ENCODE assay signal across 22 cellular contexts in the genomic region with DNA sequence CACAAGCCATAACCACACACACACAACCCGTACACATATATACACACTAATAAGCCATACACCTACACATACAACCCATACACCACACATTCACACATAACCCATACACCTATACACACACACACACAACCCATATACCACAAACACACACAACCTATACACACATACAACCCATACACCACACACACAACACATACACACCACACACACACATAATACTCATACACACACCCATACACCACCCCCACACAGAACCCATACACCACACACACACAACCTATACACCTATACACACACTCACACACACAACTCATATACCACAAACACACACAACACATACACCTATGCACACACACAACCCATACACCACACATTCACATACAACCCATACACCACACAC.
"Had no signal": no experiment of that assay in that cellular context is flagged by ENCODE, and none has a peak within 500 bp of the region (broad histone marks: within the 10 kb centered on the region; RNA-seq: fewer than 3 reads in every experiment).

No MANE protein-coding gene starts in this region.

- H3K36me3 Mint-ChIP-seq: brain, T-cell had no signal

- ATAC-seq: esophagus mucosa, gastrocnemius medialis, left lobe of liver, T-cell had no signal

- H3K4me3 Mint-ChIP-seq: activated CD4-positive, alpha-beta T cell treated with anti-CD3 and anti-CD28 coated beads, Interleukin-2, amount 10 ng/mL, durations not matched to agents 24 days and 14 days; activated naive CD8-positive, alpha-beta T cell treated with anti-CD3 and anti-CD28 coated beads, Interleukin-2, amount 10 ng/mL, durations not matched to agents 7 days and 5 days; brain; neural crest cell; T-cell had no signal

- H3K27me3 Mint-ChIP-seq: activated CD4-positive, alpha-beta T cell treated with anti-CD3 and anti-CD28 coated beads, Interleukin-2, amount 10 ng/mL, durations not matched to agents 24 days and 14 days; activated naive CD8-positive, alpha-beta T cell treated with anti-CD3 and anti-CD28 coated beads, Interleukin-2, amount 10 ng/mL, durations not matched to agents 7 days and 5 days; brain; T-cell had no signal

- H3K36me3 ChIP-seq: colonic mucosa, gastrocnemius medialis, prostate gland, right atrium auricular region, thoracic aorta, upper lobe of left lung had no signal

- H3K4me1 ChIP-seq: colonic mucosa, gastrocnemius medialis, prostate gland, right atrium auricular region, upper lobe of left lung had no signal

- H3K4me1 Mint-ChIP-seq: activated CD4-positive, alpha-beta T cell treated with anti-CD3 and anti-CD28 coated beads, Interleukin-2, amount 10 ng/mL, durations not matched to agents 24 days and 14 days; brain; neural crest cell had no signal

- H3K27ac ChIP-seq: colonic mucosa, gastrocnemius medialis, prostate gland, right atrium auricular region, thoracic aorta, upper lobe of left lung had no signal

- H3K27ac Mint-ChIP-seq: activated CD4-positive, alpha-beta T cell treated with anti-CD3 and anti-CD28 coated beads, Interleukin-2, amount 10 ng/mL, durations not matched to agents 24 days and 14 days; activated naive CD8-positive, alpha-beta T cell treated with anti-CD3 and anti-CD28 coated beads, Interleukin-2, amount 10 ng/mL, durations not matched to agents 7 days and 5 days; brain had no signal

- H3K4me3 ChIP-seq: colonic mucosa, gastrocnemius medialis, lung, prostate gland, right atrium auricular region, skin epidermis, thoracic aorta, upper lobe of left lung had no signal

- H3K27me3 ChIP-seq: colonic mucosa, gastrocnemius medialis, right atrium auricular region, upper lobe of left lung had no signal

- DNase-seq: activated CD4-positive, alpha-beta T cell treated with anti-CD3 and anti-CD28 coated beads, Interleukin-2, amount 10 ng/mL, durations not matched to agents 24 days and 14 days; activated CD4-positive, CD25-positive, alpha-beta regulatory T cell; activated CD8-positive, alpha-beta memory T cell treated with anti-CD3 and anti-CD28 coated beads, Interleukin-2, amount 50 U/mL, for 4 hours; activated effector memory CD4-positive, alpha-beta T cell treated with anti-CD3 and anti-CD28 coated beads, Interleukin-2, amount 50 U/mL, for 16 hours; anterior cingulate cortex; caudate nucleus; colonic mucosa; gastrocnemius medialis; head of caudate nucleus; midbrain; T-cell; upper lobe of left lung had no signal

- H3K9me3 Mint-ChIP-seq: T-cell had no signal

- H3K9me3 ChIP-seq: colonic mucosa, gastrocnemius medialis, prostate gland, right atrium auricular region, thoracic aorta, upper lobe of left lung had no signal
